In the genomic region with DNA sequence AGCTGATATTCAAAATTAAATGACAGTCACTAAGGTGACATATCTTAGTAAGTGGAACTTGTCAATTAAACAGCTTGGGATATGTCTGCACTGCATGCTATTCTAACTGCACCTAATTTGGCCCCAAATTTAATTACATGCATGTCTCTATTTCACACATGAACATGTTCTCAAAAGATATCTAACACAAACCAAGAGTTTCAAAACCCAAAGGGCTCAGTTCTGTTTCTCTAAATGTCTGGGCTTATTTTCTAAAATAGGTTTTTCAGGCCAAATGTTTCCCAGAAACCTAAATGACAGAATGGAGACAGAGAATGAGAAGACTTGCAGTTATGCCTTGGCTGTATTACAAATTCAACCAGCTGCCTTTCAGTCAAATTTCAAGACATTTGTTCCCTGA, we compare ENCODE assay signal across 24 cellular contexts.
"Had no signal": no experiment of that assay in that cellular context is flagged by ENCODE, and none has a peak within 500 bp of the region (broad histone marks: within the 10 kb centered on the region; RNA-seq: fewer than 3 reads in every experiment).

No MANE protein-coding gene starts in this region.

- H3K4me3 ChIP-seq: adrenal gland, colonic mucosa, SJSA1 had no signal

- H3K4me3 Mint-ChIP-seq: activated CD4-positive, alpha-beta memory T cell treated with anti-CD3 and anti-CD28 coated beads for 36 hours; activated CD4-positive, alpha-beta T cell treated with anti-CD3 and anti-CD28 coated beads, Interleukin-2, amount 10 ng/mL, durations not matched to agents 7 days and 5 days; activated naive CD4-positive, alpha-beta T cell treated with anti-CD3 and anti-CD28 coated beads, Interleukin-2, amount 10 ng/mL, durations not matched to agents 7 days and 5 days; activated naive CD8-positive, alpha-beta T cell treated with anti-CD3 and anti-CD28 coated beads, Interleukin-2, amount 10 ng/mL, durations not matched to agents 7 days and 5 days; T-helper 1 cell treated with Interleukin-12 subunit alpha and Interleukin-12 subunit beta and Interleukin-4 antibody, amounts not matched to agents 30 μg/mL and 1 μg/mL, for 36 hours; WTC11 had no signal

- H3K27me3 Mint-ChIP-seq: activated CD4-positive, alpha-beta memory T cell treated with anti-CD3 and anti-CD28 coated beads for 36 hours; activated CD4-positive, alpha-beta T cell treated with anti-CD3 and anti-CD28 coated beads, Interleukin-2, amount 10 ng/mL, durations not matched to agents 7 days and 5 days; activated naive CD4-positive, alpha-beta T cell treated with anti-CD3 and anti-CD28 coated beads, Interleukin-2, amount 10 ng/mL, durations not matched to agents 7 days and 5 days; activated naive CD8-positive, alpha-beta T cell treated with anti-CD3 and anti-CD28 coated beads, Interleukin-2, amount 10 ng/mL, durations not matched to agents 7 days and 5 days had no signal

- H3K27ac Mint-ChIP-seq: activated CD4-positive, alpha-beta memory T cell treated with anti-CD3 and anti-CD28 coated beads for 36 hours; activated CD4-positive, alpha-beta T cell treated with anti-CD3 and anti-CD28 coated beads, Interleukin-2, amount 10 ng/mL, durations not matched to agents 7 days and 5 days; activated naive CD4-positive, alpha-beta T cell treated with anti-CD3 and anti-CD28 coated beads, Interleukin-2, amount 10 ng/mL, durations not matched to agents 7 days and 5 days; activated naive CD8-positive, alpha-beta T cell treated with anti-CD3 and anti-CD28 coated beads, Interleukin-2, amount 10 ng/mL, durations not matched to agents 7 days and 5 days; T-helper 1 cell treated with Interleukin-12 subunit alpha and Interleukin-12 subunit beta and Interleukin-4 antibody, amounts not matched to agents 30 μg/mL and 1 μg/mL, for 36 hours; WTC11 had no signal

- DNase-seq: activated CD4-positive, alpha-beta memory T cell treated with anti-CD3 and anti-CD28 coated beads for 36 hours; activated CD4-positive, alpha-beta T cell treated with anti-CD3 and anti-CD28 coated beads, Interleukin-2, amount 10 ng/mL, durations not matched to agents 7 days and 5 days; activated CD4-positive, CD25-positive, alpha-beta regulatory T cell treated with anti-CD3 and anti-CD28 coated beads, Interleukin-2, amount 50 U/mL, for 72 hours; activated gamma-delta T cell; activated naive CD4-positive, alpha-beta T cell treated with anti-CD3 and anti-CD28 coated beads, Interleukin-2, amount 10 ng/mL, durations not matched to agents 7 days and 5 days; activated naive CD8-positive, alpha-beta T cell treated with anti-CD3 and anti-CD28 coated beads, Interleukin-2, amount 10 ng/mL, durations not matched to agents 7 days and 5 days; adrenal gland; anterior cingulate cortex; colonic mucosa; Kasumi-1; KBM-7; NCI-H1092; NCI-H1417 treated with DMSO at 0.1 percent for 48 hours; NCI-H1694; NCI-H2029; NCI-H2107; NCI-H2171 treated with DMSO at 0.1 percent for 48 hours; NCI-H226; NCI-H69; PC-3; SHP77 had no signal

- H3K36me3 Mint-ChIP-seq: WTC11 had no signal

- ATAC-seq: PC-3, WTC11 had no signal

- H3K36me3 ChIP-seq: adrenal gland, colonic mucosa had no signal

- H3K9me3 ChIP-seq: adrenal gland, colonic mucosa had no signal

- H3K4me1 Mint-ChIP-seq: WTC11 had no signal

- H3K9me3 Mint-ChIP-seq: activated CD4-positive, alpha-beta memory T cell treated with anti-CD3 and anti-CD28 coated beads for 36 hours; activated CD4-positive, alpha-beta T cell treated with anti-CD3 and anti-CD28 coated beads, Interleukin-2, amount 10 ng/mL, durations not matched to agents 7 days and 5 days; activated naive CD4-positive, alpha-beta T cell treated with anti-CD3 and anti-CD28 coated beads, Interleukin-2, amount 10 ng/mL, durations not matched to agents 7 days and 5 days; activated naive CD8-positive, alpha-beta T cell treated with anti-CD3 and anti-CD28 coated beads, Interleukin-2, amount 10 ng/mL, durations not matched to agents 7 days and 5 days; T-helper 1 cell treated with Interleukin-12 subunit alpha and Interleukin-12 subunit beta and Interleukin-4 antibody, amounts not matched to agents 30 μg/mL and 1 μg/mL, for 36 hours had no signal

- H3K27me3 ChIP-seq: adrenal gland, colonic mucosa, SJSA1 had no signal
